9 cellular contexts compared by ENCODE assay signal in the genomic region with DNA sequence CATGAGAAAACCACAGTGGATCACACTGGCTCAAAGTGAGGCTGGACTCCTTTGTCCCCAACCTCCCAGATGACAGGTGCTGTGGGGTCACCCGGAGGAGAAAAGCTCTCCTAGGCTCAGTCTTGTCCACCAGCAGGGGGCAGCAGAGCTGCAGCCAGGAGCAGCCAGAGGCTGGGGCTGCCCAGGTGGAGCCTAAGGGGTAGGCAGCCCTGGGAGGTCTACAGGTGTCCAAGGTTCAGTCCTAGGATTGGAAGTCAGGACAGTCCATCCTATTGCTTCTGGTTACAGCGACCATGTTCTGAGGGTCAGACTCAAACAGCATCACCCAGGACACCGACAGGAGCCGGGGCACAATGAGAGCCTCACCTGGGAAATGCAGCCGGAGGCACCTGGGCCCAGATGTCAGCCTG.
DNase-seq lines count a peak whose midpoint lies in the region; ATAC-seq and TF ChIP-seq lines count a peak whose summit lies in the region.
"Had no signal": no experiment of that assay in that cellular context is flagged by ENCODE, and none has a peak within 500 bp of the region (broad histone marks: within the 10 kb centered on the region; RNA-seq: fewer than 3 reads in every experiment).

No MANE protein-coding gene starts in this region.

- DNase-seq in AG04450 (ENCODE audit: low read depth, low spot score) (no peak), HL-60 (ENCODE audit: low read depth in 1 of 2, low spot score in 1 of 2) (peak; percentile 34 to 37), neural crest cell (ENCODE audit: low read depth, low spot score) (peak; percentile 59), tibial artery (peak in 1 of 2 donors; percentile 60), NCI-H226 (no peak)
- peak; percentile 80 for DNase-seq in activated CD4-positive, alpha-beta T cell treated with anti-CD3 and anti-CD28 coated beads, Interleukin-2, amount 50 U/mL, for 1 hour
- DNase-seq in effector CD8-positive, alpha-beta T cell (lab: John Stamatoyannopoulos, UW) = peak; percentile 70

- TF ChIP-seq CTCF in AG04450 (IDR thresholded peaks at IDR 0.05; ENCODE audit: low read depth, low read length) = peak; percentile 76
- peak; percentile 81 for TF ChIP-seq CTCF in HL-60 (IDR thresholded peaks at IDR 0.05; ENCODE audit: insufficient read depth, low read length)
- peak; percentile 76 for TF ChIP-seq CTCF in neural crest cell (conservative IDR thresholded peaks at IDR 0.05)
- TF ChIP-seq CTCF in tibial artery (IDR thresholded peaks at IDR 0.05) = peak; percentile 29 to 37

- H3K4me3 ChIP-seq in AG04450 (ENCODE audit: low read depth, low read length) (no peak overlapping the region), HL-60 (replicated peaks; ENCODE audit: insufficient read depth, low read length) (no peak overlapping the region), tibial artery (no peak overlapping the region)

- H3K36me3 Mint-ChIP-seq in neural crest cell (ENCODE audit: low read depth) = no peaks in the 10 kb centered on the region

- peaks cover 2% of the 10 kb centered on the region for H3K27me3 ChIP-seq in AG04450 (ENCODE audit: control insufficient read depth, insufficient read depth, low read length)
- H3K27me3 ChIP-seq in HL-60 (ENCODE audit: insufficient read depth, poor library complexity, severe bottlenecking) = peaks cover 5% of the 10 kb centered on the region
- H3K27me3 ChIP-seq in tibial artery = peaks cover 0 to 2% of the 10 kb centered on the region in 2 donors

- no peak for ATAC-seq in HG03039 (IDR thresholded peaks at IDR 0.05; ENCODE audit: unreplicated experiment)

- CTCF ChIA-PET in AG04450 (lab: Charles Lee) = interaction anchor here (0.9 to 2.8 kb wide), 9 partner anchors 8 to 147 kb away, joined by 3 to 22 read pairs (median 3); no protein-coding TSS in a partner anchor

- no peaks in the 10 kb centered on the region for H3K4me1 ChIP-seq in tibial artery

- peaks cover 74% of the 10 kb centered on the region for H3K27me3 Mint-ChIP-seq in neural crest cell (ENCODE audit: low read depth)
- H3K27me3 Mint-ChIP-seq: dendritic cell treated with granulocyte-macrophage colony-stimulating factor and Interleukin-4, amounts not matched to agents 40 ng/mL and 50 ng/mL, for 4 days had no signal

- POLR2A ChIA-PET in AG04450 (lab: Yijun Ruan, JAX) = no interaction called here

- no peak overlapping the region for H3K4me3 Mint-ChIP-seq in neural crest cell
- H3K4me3 Mint-ChIP-seq: dendritic cell treated with granulocyte-macrophage colony-stimulating factor and Interleukin-4, amounts not matched to agents 40 ng/mL and 50 ng/mL, for 4 days had no signal

- intact Hi-C loops in tibial artery (cut with DNase I; ENCODE audit: low total_unique reads) = no loop called here

- H3K9me3 Mint-ChIP-seq in neural crest cell = no peaks in the 10 kb centered on the region
- H3K9me3 Mint-ChIP-seq: dendritic cell treated with granulocyte-macrophage colony-stimulating factor and Interleukin-4, amounts not matched to agents 40 ng/mL and 50 ng/mL, for 4 days had no signal

- H3K27ac ChIP-seq in AG04450 (ENCODE audit: low read depth, low read length) = no peak overlapping the region
- no peak overlapping the region for H3K27ac ChIP-seq in HL-60 (replicated peaks)
- H3K27ac ChIP-seq in tibial artery = no peak overlapping the region

- H3K9me3 ChIP-seq in AG04450 (ENCODE audit: control insufficient read depth, insufficient read depth, low read length) = no peaks in the 10 kb centered on the region; the same call in 1 of the 2 replicates
- no peaks in the 10 kb centered on the region for H3K9me3 ChIP-seq in tibial artery

- no peak overlapping the region for H3K27ac Mint-ChIP-seq in neural crest cell (ENCODE audit: unreplicated experiment)
- H3K27ac Mint-ChIP-seq: dendritic cell treated with granulocyte-macrophage colony-stimulating factor and Interleukin-4, amounts not matched to agents 40 ng/mL and 50 ng/mL, for 4 days had no signal

- peaks cover 12% of the 10 kb centered on the region for H3K4me1 Mint-ChIP-seq in neural crest cell

- H3K36me3 ChIP-seq in tibial artery = no peaks in the 10 kb centered on the region

Comparison
In these comparisons a context has a peak if more than half of its experiments do, and no peak if none do; other contexts are left out.
1. DNase-seq: peak in HL-60 (2 of 2), activated CD4-positive, alpha-beta T cell treated with anti-CD3 and anti-CD28 coated beads, Interleukin-2, amount 50 U/mL, for 1 hour (single experiment), effector CD8-positive, alpha-beta T cell (single experiment) and neural crest cell (single experiment); none in AG04450 (single experiment) and NCI-H226 (single experiment).
2. Peak in every context shown above with its lines, with median percentiles within 50 percentile points of each other: CTCF ChIP-seq.